15 cellular contexts compared by ENCODE assay signal in genomic region chr3:72957303-72957702, GRCh38. TPM values are rescaled to one million over a fixed set of nuclear protein-coding genes. Genes with fewer than 3 reads are reported as not detected.
DNase-seq lines count a peak whose midpoint lies in the region; ATAC-seq and TF ChIP-seq lines count a peak whose summit lies in the region.
"Had no signal": no experiment of that assay in that cellular context is flagged by ENCODE, and none has a peak within 500 bp of the region (broad histone marks: within the 10 kb centered on the region; RNA-seq: fewer than 3 reads in every experiment).

No MANE protein-coding gene starts in this region.

- no peak overlapping the region for H3K27ac ChIP-seq in lung (ENCODE audit: low read depth in 1 of 2, low read length in 1 of 2)
- peak overlapping the region in 3 of 4 donors; percentile 25 to 60 (median 51) for H3K27ac ChIP-seq in sigmoid colon
- H3K27ac ChIP-seq in SJCRH30, result no peak overlapping the region
- H3K27ac ChIP-seq: GM23248, vagina had no signal

- TF ChIP-seq CTCF in fibroblast of pulmonary artery (IDR thresholded peaks at IDR 0.05; ENCODE audit: low read length, missing control alignments), result no peak
- TF ChIP-seq CTCF in lung (IDR thresholded peaks at IDR 0.05; ENCODE audit: control extremely low read depth, extremely low read depth), result no peak
- no peak for TF ChIP-seq CTCF in sigmoid colon (IDR thresholded peaks at IDR 0.05)

- H3K4me1 ChIP-seq in lung (ENCODE audit: control insufficient read depth in 2 of 2, insufficient read depth in 2 of 2, low read length in 2 of 2) (peaks cover 0 to 12% of the 10 kb centered on the region in 2 donors), sigmoid colon (peaks cover 0 to 6% (median 0%) of the 10 kb centered on the region in 4 donors), SJCRH30 (no peaks in the 10 kb centered on the region)

- WGBS in lung, 2 donors, result 79 to 84% methylated on average over 8 of the region's 8 CpGs
- 66 to 80% methylated on average over 8 of the region's 8 CpGs for WGBS in sigmoid colon, 2 donors

- DNase-seq in HuH-7 (ENCODE audit: low spot score) (peak; percentile 12), fibroblast of pulmonary artery (ENCODE audit: low read depth) (peak; percentile 14), lung (ENCODE audit: low spot score) (no peak), sigmoid colon (peak; percentile 69), NCI-H2081 (lab: John Stamatoyannopoulos, UW) (no peak), H4 (ENCODE audit: low spot score) (no peak), SJCRH30 (no peak)
- DNase-seq: AML-193, GM23248, IMR-90, MV-4-11, NCI-H774 had no signal

- H3K9me3 ChIP-seq in lung (ENCODE audit: control insufficient read depth in 2 of 2, insufficient read depth in 1 of 2, low read length in 1 of 2) (no peaks in the 10 kb centered on the region), sigmoid colon (no peaks in the 10 kb centered on the region), SJCRH30 (replicated peaks) (no peaks in the 10 kb centered on the region)
- H3K9me3 ChIP-seq: vagina had no signal

- no peak overlapping the region for H3K4me3 ChIP-seq in fibroblast of pulmonary artery (replicated peaks; ENCODE audit: low read depth, low read length)
- no peak overlapping the region for H3K4me3 ChIP-seq in lung
- H3K4me3 ChIP-seq in sigmoid colon, result no peak overlapping the region
- no peak overlapping the region for H3K4me3 ChIP-seq in SJCRH30
- H3K4me3 ChIP-seq: GM23248, vagina had no signal

- H3K27me3 ChIP-seq in lung (ENCODE audit: control insufficient read depth, insufficient read depth) (no peaks in the 10 kb centered on the region), sigmoid colon (no peaks in the 10 kb centered on the region), SJCRH30 (no peaks in the 10 kb centered on the region)
- H3K27me3 ChIP-seq: vagina had no signal

- TF ChIP-seq POLR2A in sigmoid colon (IDR thresholded peaks at IDR 0.05), result no peak

- H3K36me3 ChIP-seq in lung (ENCODE audit: control insufficient read depth in 2 of 2, insufficient read depth in 2 of 2, low read length in 2 of 2) (no peaks in the 10 kb centered on the region), sigmoid colon (no peaks in the 10 kb centered on the region), SJCRH30 (no peaks in the 10 kb centered on the region)
- H3K36me3 ChIP-seq: vagina had no signal

- intact Hi-C loops in sigmoid colon (cut with DNase I), result no loop called here

- no peak for TF ChIP-seq EP300 in sigmoid colon (IDR thresholded peaks at IDR 0.05)

- ATAC-seq in lung (ENCODE audit: insufficient read depth, low FRiP score), result peak; percentile 16
- no peak for ATAC-seq in HG02798 (IDR thresholded peaks at IDR 0.05; ENCODE audit: poor library complexity, unreplicated experiment)
- ATAC-seq: Panc1 had no signal

RNA-seq across cellular contexts. Expression of gene PPP4R2, which starts 39.3 kb away (rescaled TPM):
- total RNA-seq in lung, result 100 to 1,000 TPM in 1 of 2 donors, 10 to 100 TPM in 1; 54.3 to 105 TPM
- polyA plus RNA-seq in lung, result 10 to 100 TPM; 17.1 to 21.7 TPM
- 10 to 100 TPM; 28.8 to 53.2 (median 38.3) TPM for total RNA-seq in sigmoid colon
- polyA plus RNA-seq in sigmoid colon, result 10 to 100 TPM; 20.3 to 34.0 (median 21.0) TPM
- total RNA-seq in H4 (2014; rRNA removed; shearing (Covaris generic)), result 18.4 and 30.0 TPM in 2 replicates
- 48.9 and 55.6 TPM in 2 replicates for total RNA-seq in SJCRH30 (2014; rRNA removed; shearing (Covaris generic))

Comparison
In these comparisons a context has a peak if more than half of its experiments do, and no peak if none do; other contexts are left out.
1. DNase-seq: peak in HuH-7 (single experiment), fibroblast of pulmonary artery (single experiment) and sigmoid colon (single experiment); none in lung (single experiment), NCI-H2081 (0 of 2), H4 (single experiment) and SJCRH30 (0 of 2).
2. H3K27ac ChIP-seq: peak in sigmoid colon (3 of 4); none in lung (0 of 2) and SJCRH30 (single experiment).